ENCODE assay signal across 35 cellular contexts in genomic region chr3:117255736-117256135, GRCh38.
"Had no signal": no experiment of that assay in that cellular context is flagged by ENCODE, and none has a peak within 500 bp of the region (broad histone marks: within the 10 kb centered on the region; RNA-seq: fewer than 3 reads in every experiment).

No MANE protein-coding gene starts in this region.

- H3K36me3 ChIP-seq: MG63 had no signal

- H3K4me3 ChIP-seq: MG63 had no signal

- DNase-seq: Karpas-422, Kasumi-1, MG63, MM.1S, MV-4-11, NCI-H1048, NCI-H1092, NCI-H1092 treated with DMSO at 0.1 percent for 48 hours, NCI-H1105, NCI-H1105 treated with DMSO at 0.1 percent for 48 hours, NCI-H1417, NCI-H1417 treated with DMSO at 0.1 percent for 48 hours, NCI-H1436, NCI-H1436 treated with DMSO at 0.1 percent for 48 hours, NCI-H146, NCI-H1694, NCI-H1694 treated with DMSO at 0.1 percent for 48 hours, NCI-H187, NCI-H187 treated with DMSO at 0.1 percent for 48 hours, NCI-H1930, NCI-H2029, NCI-H2029 treated with DMSO at 0.1 percent for 48 hours, NCI-H2081, NCI-H2081 treated with DMSO at 0.1 percent for 48 hours, NCI-H2107, NCI-H2171, NCI-H2171 treated with DMSO at 0.1 percent for 48 hours, NCI-H2227 treated with DMSO at 0.1 percent for 48 hours, NCI-H226, NCI-H345, NCI-H446, NCI-H446 treated with DMSO at 0.1 percent for 48 hours, NCI-H510A, NCI-H510A treated with DMSO at 0.1 percent for 48 hours, NCI-H524 had no signal

- H3K27me3 ChIP-seq: MG63 had no signal
